In genomic region chr5:87524217-87524616, GRCh38 we compare ENCODE assay signal across 24 cellular contexts.
"Had no signal": no experiment of that assay in that cellular context is flagged by ENCODE, and none has a peak within 500 bp of the region (broad histone marks: within the 10 kb centered on the region; RNA-seq: fewer than 3 reads in every experiment).

No MANE protein-coding gene starts in this region.

- H3K27me3 ChIP-seq: ascending aorta, brain microvascular endothelial cell, esophagus muscularis mucosa, hepatocyte, vagina had no signal

- H3K36me3 ChIP-seq: ascending aorta, brain microvascular endothelial cell, esophagus muscularis mucosa, left ventricle myocardium inferior, thoracic aorta, vagina had no signal

- H3K4me1 ChIP-seq: ascending aorta, esophagus muscularis mucosa, left ventricle myocardium inferior, vagina had no signal

- H3K79me2 ChIP-seq: hepatocyte had no signal

- H3K4me2 ChIP-seq: hepatocyte had no signal

- H3K9me3 ChIP-seq: ascending aorta, esophagus muscularis mucosa, thoracic aorta, vagina had no signal

- DNase-seq: activated CD4-positive, alpha-beta T cell treated with anti-CD3 and anti-CD28 coated beads for 36 hours; activated CD4-positive, alpha-beta T cell treated with anti-CD3 and anti-CD28 coated beads, Interleukin-2, amount 50 U/mL, for 4 hours; activated CD8-positive, alpha-beta memory T cell treated with anti-CD3 and anti-CD28 coated beads for 24 hours; activated CD8-positive, alpha-beta memory T cell treated with anti-CD3 and anti-CD28 coated beads, Interleukin-2, amount 50 U/mL, for 4 hours; activated T-cell treated with anti-CD3 and anti-CD28 coated beads, Interleukin-2, amount 50 U/mL, for 24 hours; brain microvascular endothelial cell; central memory CD4-positive, alpha-beta T cell; dermis blood vessel endothelial cell; glutamatergic neuron; immature natural killer cell; left ventricle myocardium inferior; midbrain; natural killer cell; retina; stimulated activated CD4-positive, alpha-beta T cell treated with anti-CD3 and anti-CD28 coated beads, Interleukin-4, amount 100 ng/mL, for 24 hours; stimulated activated naive CD4-positive, alpha-beta T cell treated with Interleukin-2 at 50 U/mL for 16 hours had no signal

- H3K27ac ChIP-seq: ascending aorta, brain microvascular endothelial cell, esophagus muscularis mucosa, hepatocyte, left ventricle myocardium inferior, thoracic aorta, vagina had no signal

- ATAC-seq: activated CD4-positive, alpha-beta T cell treated with anti-CD3 and anti-CD28 coated beads for 36 hours; activated naive CD4-positive, alpha-beta T cell treated with anti-CD3 and anti-CD28 coated beads, Interleukin-2, amount 50 U/mL, for 72 hours; activated T-helper 17 cell treated with anti-CD3 and anti-CD28 coated beads, Interleukin-2, amount 50 U/mL, for 72 hours; natural killer cell; WTC11 had no signal

- H3K4me3 ChIP-seq: ascending aorta, esophagus muscularis mucosa, hepatocyte, left ventricle myocardium inferior, thoracic aorta, vagina had no signal

- H2AFZ ChIP-seq: hepatocyte had no signal
